33 cellular contexts compared by ENCODE assay signal in genomic region chr6:31531162-31531561, GRCh38. TPM values are rescaled to one million over a fixed set of nuclear protein-coding genes. Genes with fewer than 3 reads are reported as not detected.
"Had no signal": no experiment of that assay in that cellular context is flagged by ENCODE, and none has a peak within 500 bp of the region (broad histone marks: within the 10 kb centered on the region; RNA-seq: fewer than 3 reads in every experiment).

No MANE protein-coding gene starts in this region.

- DNase-seq: activated CD4-positive, alpha-beta T cell treated with anti-CD3 and anti-CD28 coated beads for 4 hours; activated CD4-positive, alpha-beta T cell treated with anti-CD3 and anti-CD28 coated beads, Interleukin-2, amount 50 U/mL, for 1 hour; activated CD8-positive, alpha-beta T cell treated with anti-CD3 and anti-CD28 coated beads for 36 hours; activated effector memory CD4-positive, alpha-beta T cell treated with anti-CD3 and anti-CD28 coated beads, Interleukin-2, amount 50 U/mL, for 16 hours; activated naive CD4-positive, alpha-beta T cell; activated naive CD4-positive, alpha-beta T cell treated with anti-CD3 and anti-CD28 coated beads, Interleukin-2, amount 50 U/mL, for 16 hours; activated naive CD8-positive, alpha-beta T cell treated with anti-CD3 and anti-CD28 coated beads for 36 hours; activated T-cell treated with anti-CD3 and anti-CD28 coated beads, Interleukin-2, amount 50 U/mL, for 72 hours; amniotic stem cell; aorta; brain microvascular endothelial cell; central memory CD4-positive, alpha-beta T cell; KBM-7; NCI-H1092; NCI-H1436 treated with DMSO at 0.1 percent for 48 hours; NCI-H1694 treated with DMSO at 0.1 percent for 48 hours; NCI-H2029; NCI-H345; NCI-H524 treated with DMSO at 0.1 percent for 48 hours; SHP77; SJCRH30 had no signal

- H3K27me3 ChIP-seq: brain microvascular endothelial cell, SJCRH30 had no signal

- H3K9me3 Mint-ChIP-seq: activated CD8-positive, alpha-beta T cell treated with anti-CD3 and anti-CD28 coated beads for 36 hours; activated naive CD8-positive, alpha-beta T cell treated with anti-CD3 and anti-CD28 coated beads for 36 hours; activated T-cell treated with anti-CD3 and anti-CD28 coated beads, Interleukin-2, amount 50 U/mL, for 72 hours; activated T-helper 17 cell treated with anti-CD3 and anti-CD28 coated beads, Interleukin-2, amount 50 U/mL, for 72 hours; T-helper 2 cell treated with Interferon-gamma antibody and Interleukin-4, amounts not matched to agents 5 μg/mL and 100 μg/mL, for 36 hours had no signal

- H3K9me3 ChIP-seq: SJCRH30 had no signal

- H3K27ac Mint-ChIP-seq: activated CD8-positive, alpha-beta T cell treated with anti-CD3 and anti-CD28 coated beads for 36 hours; activated naive CD8-positive, alpha-beta T cell treated with anti-CD3 and anti-CD28 coated beads for 36 hours; activated T-cell treated with anti-CD3 and anti-CD28 coated beads, Interleukin-2, amount 50 U/mL, for 72 hours; activated T-helper 17 cell treated with anti-CD3 and anti-CD28 coated beads, Interleukin-2, amount 50 U/mL, for 72 hours; T-helper 2 cell treated with Interferon-gamma antibody and Interleukin-4, amounts not matched to agents 5 μg/mL and 100 μg/mL, for 36 hours had no signal

- H3K27me3 Mint-ChIP-seq: activated CD8-positive, alpha-beta T cell treated with anti-CD3 and anti-CD28 coated beads for 36 hours; activated naive CD8-positive, alpha-beta T cell treated with anti-CD3 and anti-CD28 coated beads for 36 hours; activated T-helper 17 cell treated with anti-CD3 and anti-CD28 coated beads, Interleukin-2, amount 50 U/mL, for 72 hours had no signal

- ATAC-seq: activated CD4-positive, CD25-positive, alpha-beta regulatory T cell treated with anti-CD3 and anti-CD28 coated beads, Interleukin-2, amount 50 U/mL, for 24 hours; activated CD8-positive, alpha-beta T cell treated with anti-CD3 and anti-CD28 coated beads for 36 hours; activated T-cell treated with anti-CD3 and anti-CD28 coated beads, Interleukin-2, amount 50 U/mL, for 72 hours; activated T-helper 17 cell treated with anti-CD3 and anti-CD28 coated beads, Interleukin-2, amount 50 U/mL, for 72 hours; Panc1 had no signal

- H3K4me3 Mint-ChIP-seq: activated CD8-positive, alpha-beta T cell treated with anti-CD3 and anti-CD28 coated beads for 36 hours; activated naive CD8-positive, alpha-beta T cell treated with anti-CD3 and anti-CD28 coated beads for 36 hours; activated T-cell treated with anti-CD3 and anti-CD28 coated beads, Interleukin-2, amount 50 U/mL, for 72 hours; activated T-helper 17 cell treated with anti-CD3 and anti-CD28 coated beads, Interleukin-2, amount 50 U/mL, for 72 hours; T-helper 2 cell treated with Interferon-gamma antibody and Interleukin-4, amounts not matched to agents 5 μg/mL and 100 μg/mL, for 36 hours had no signal

- H3K4me1 ChIP-seq: SJCRH30 had no signal

- FAIRE-seq: TTC549 had no signal

- H3K27ac ChIP-seq: brain microvascular endothelial cell, SJCRH30, SK-N-MC had no signal

- H3K4me3 ChIP-seq: SJCRH30, SK-N-MC had no signal

RNA-seq across cellular contexts. Expression of gene MCCD1, which starts 2.4 kb away (rescaled TPM):
- total RNA-seq: activated CD8-positive, alpha-beta memory T cell treated with anti-CD3 and anti-CD28 coated beads for 36 hours; activated CD8-positive, alpha-beta T cell treated with anti-CD3 and anti-CD28 coated beads for 36 hours; activated naive CD8-positive, alpha-beta T cell treated with anti-CD3 and anti-CD28 coated beads for 36 hours; activated T-cell treated with anti-CD3 and anti-CD28 coated beads, Interleukin-2, amount 50 U/mL, for 72 hours; activated T-helper 17 cell treated with anti-CD3 and anti-CD28 coated beads, Interleukin-2, amount 50 U/mL, for 72 hours; aorta; cerebellum; MCF 10A; NCI-H460; RPMI7951; SJCRH30; T-helper 1 cell treated with Interleukin-12 subunit alpha and Interleukin-12 subunit beta and Interleukin-4 antibody, amounts not matched to agents 30 ng/mL and 1 ng/mL, for 36 hours had no signal
- polyA plus RNA-seq: aorta had no signal

RNA-seq across cellular contexts. Expression of gene MICB, which starts 33.2 kb away (rescaled TPM):
- total RNA-seq: SJCRH30 had no signal
